8 cellular contexts compared by ENCODE assay signal in the genomic region with DNA sequence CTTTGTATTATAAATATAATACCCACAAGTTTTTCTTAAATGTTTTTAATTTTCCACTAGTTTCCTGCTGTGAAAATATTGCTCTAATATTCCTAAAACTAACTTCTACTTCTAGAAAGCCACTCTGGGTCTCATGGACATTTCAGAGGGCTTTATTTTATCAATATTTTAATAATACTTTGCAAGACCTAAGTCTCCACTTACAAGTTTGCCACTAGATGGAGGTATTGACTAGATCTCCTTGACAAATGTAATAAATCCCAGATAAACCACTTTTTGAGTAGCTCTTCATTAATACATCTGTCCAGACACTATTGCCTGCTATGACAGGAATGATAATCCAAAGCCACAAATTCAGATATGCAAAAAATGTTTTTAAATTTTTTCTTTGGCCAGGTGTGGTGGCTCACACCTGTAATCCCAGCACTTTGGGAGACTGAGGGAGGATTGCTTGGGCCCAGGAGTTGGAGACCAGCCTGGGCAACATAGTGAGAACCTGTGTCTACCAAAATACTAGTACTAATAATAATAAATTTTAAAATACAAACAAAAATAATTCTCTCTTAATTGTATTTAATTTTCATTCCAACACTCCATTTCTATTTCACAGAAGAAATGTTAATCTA. TPM values are rescaled to one million over a fixed set of nuclear protein-coding genes. Genes with fewer than 3 reads are reported as not detected.
DNase-seq lines count a peak whose midpoint lies in the region; ATAC-seq, FAIRE-seq and TF ChIP-seq lines count a peak whose summit lies in the region.

No MANE protein-coding gene starts in this region.

- no peaks in the 10 kb centered on the region for H3K9me3 ChIP-seq in tibial nerve

- no peak overlapping the region for H3K27ac ChIP-seq in RWPE1
- no peak overlapping the region for H3K27ac ChIP-seq in tibial nerve
- no peak overlapping the region for H3K27ac ChIP-seq in substantia nigra (ENCODE audit: low read depth, low read length, poor library complexity, severe bottlenecking)

- DNase-seq in D721Med (ENCODE audit: insufficient read length, low spot score): peak; percentile 34
- DNase-seq in Jurkat, Clone E6-1 (ENCODE audit: low read depth, low spot score): peak; percentile 52
- peak; percentile 44 for DNase-seq in RWPE1 (ENCODE audit: low spot score)
- DNase-seq in fibroblast of the conjunctiva (ENCODE audit: low read depth): peak; percentile 68
- no peak for DNase-seq in tibial nerve (ENCODE audit: low spot score in 2 of 2)
- no peak for DNase-seq in substantia nigra (lab: John Stamatoyannopoulos, UW)

- H3K4me1 ChIP-seq in tibial nerve: peaks cover 0 to 33% (median 16%) of the 10 kb centered on the region in 4 donors

- no peak for TF ChIP-seq EP300 in tibial nerve (IDR thresholded peaks at IDR 0.05)

- no peaks in the 10 kb centered on the region for H3K27me3 ChIP-seq in tibial nerve

- POLR2A ChIA-PET in RWPE1 (lab: Yijun Ruan, JAX; ENCODE audit: low non-redundant PET): interaction anchor here (0.7 kb wide), 1 partner anchor 84 kb away, joined by 5 read pairs; no protein-coding TSS in a partner anchor

- H3K36me3 ChIP-seq in tibial nerve: no peaks in the 10 kb centered on the region

- no peak overlapping the region for H3K4me3 ChIP-seq in Jurkat, Clone E6-1 (ENCODE audit: low read length)
- no peak overlapping the region for H3K4me3 ChIP-seq in tibial nerve

- ATAC-seq in HG02840 (IDR thresholded peaks at IDR 0.05; ENCODE audit: low FRiP score, unreplicated experiment): no peak
- no peak for ATAC-seq in GM21360 (IDR thresholded peaks at IDR 0.05; ENCODE audit: unreplicated experiment)

- FAIRE-seq in D721Med (lab: Jason Lieb, UNC): no peak

- CTCF ChIA-PET in RWPE1 (lab: Yijun Ruan, JAX): interaction anchor here (0.5 to 1.0 kb wide), 4 partner anchors 9 to 137 kb away, joined by 3 read pairs; no protein-coding TSS in a partner anchor

- TF ChIP-seq POLR2A in tibial nerve (IDR thresholded peaks at IDR 0.05): no peak

- TF ChIP-seq CTCF in D721Med (IDR thresholded peaks at IDR 0.05; ENCODE audit: insufficient read depth, missing control alignments): peak; percentile 64
- peak; percentile 70 for TF ChIP-seq CTCF in RWPE1 (conservative IDR thresholded peaks at IDR 0.05; ENCODE audit: low read depth)
- peak; percentile 21 to 39 (median 32) for TF ChIP-seq CTCF in tibial nerve (IDR thresholded peaks at IDR 0.05)

RNA-seq across cellular contexts. Expression of a gene that starts 3.5 kb away (rescaled TPM):
- 86.2 TPM for polyA plus RNA-seq in Jurkat, Clone E6-1 (2012; ENCODE audit: insufficient read depth, insufficient read length)
- 100 to 1,000 TPM in 3 of 4 donors, 10 to 100 TPM in 1; 66.3 to 148 (median 121) TPM for total RNA-seq in tibial nerve

Comparison
In these comparisons a context has a peak if more than half of its experiments do, and no peak if none do; other contexts are left out.
1. DNase-seq: peak in D721Med (single experiment), Jurkat, Clone E6-1 (single experiment), RWPE1 (single experiment) and fibroblast of the conjunctiva (single experiment); none in tibial nerve (0 of 2) and substantia nigra (0 of 49).
2. Peak in every context shown above with its lines, with median percentiles within 50 percentile points of each other: CTCF ChIP-seq.